In the genomic region with DNA sequence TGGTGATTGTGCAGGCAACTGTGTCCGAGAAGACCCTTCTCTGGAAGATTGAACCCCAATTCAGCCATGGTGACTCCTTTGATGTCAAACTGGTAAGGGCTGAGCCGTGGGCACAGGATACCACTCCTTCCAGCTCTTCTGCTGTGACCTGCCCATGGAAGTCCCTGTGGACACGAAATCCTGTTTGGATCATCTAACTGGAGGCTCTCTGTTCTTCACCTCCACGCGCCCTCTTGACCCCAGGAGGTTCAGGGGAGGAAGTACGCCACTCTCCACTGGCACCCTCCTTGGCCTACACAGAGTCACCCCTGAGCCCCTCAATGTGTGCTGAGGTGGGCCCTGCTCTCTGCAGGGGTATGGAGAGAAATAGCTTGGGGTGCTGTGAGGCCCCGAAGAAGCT, we compare ENCODE assay signal across 27 cellular contexts. TPM values are rescaled to one million over a fixed set of nuclear protein-coding genes. Genes with fewer than 3 reads are reported as not detected.
"Had no signal": no experiment of that assay in that cellular context is flagged by ENCODE, and none has a peak within 500 bp of the region (broad histone marks: within the 10 kb centered on the region; RNA-seq: fewer than 3 reads in every experiment).

No MANE protein-coding gene starts in this region.

- H3K4me3 Mint-ChIP-seq: activated B cell treated with CpG ODN at 0.5 μM for 24 hours; activated CD4-positive, alpha-beta T cell treated with anti-CD3 and anti-CD28 coated beads for 36 hours; activated T-cell treated with anti-CD3 and anti-CD28 coated beads, Interleukin-2, amount 50 U/mL, for 24 hours; activated T-helper 17 cell treated with anti-CD3 and anti-CD28 coated beads, Interleukin-2, amount 50 U/mL, for 72 hours; endodermal cell; natural killer cell treated with Interleukin-12 subunit alpha and Interleukin-12 subunit beta and Interleukin-15 and Interleukin-18, amount 100 ng/mL, for 72 hours; stimulated activated naive B cell treated with anti-CD40 and anti-IgM and Interleukin-4, amounts not matched to agents 10 μg/mL and 1 μg/mL and 100 μg/mL, for 72 hours; T-helper 1 cell treated with Interleukin-12 subunit alpha and Interleukin-12 subunit beta and Interleukin-4 antibody, amounts not matched to agents 30 μg/mL and 1 μg/mL, for 36 hours had no signal

- H3K4me3 ChIP-seq: breast epithelium, coronary artery, esophagus squamous epithelium, gastrocnemius medialis, vagina had no signal

- H3K27ac ChIP-seq: breast epithelium, coronary artery, esophagus squamous epithelium, gastrocnemius medialis, neutrophil, parathyroid adenoma, vagina had no signal

- H3K27me3 Mint-ChIP-seq: activated B cell treated with CpG ODN at 0.5 μM for 24 hours had no signal

- H3K4me1 ChIP-seq: breast epithelium, esophagus squamous epithelium, gastrocnemius medialis, parathyroid adenoma, vagina had no signal

- ATAC-seq: activated CD4-positive, alpha-beta T cell treated with anti-CD3 and anti-CD28 coated beads for 36 hours; activated naive CD4-positive, alpha-beta T cell treated with anti-CD3 and anti-CD28 coated beads, Interleukin-2, amount 50 U/mL, for 72 hours; activated T-helper 17 cell treated with anti-CD3 and anti-CD28 coated beads, Interleukin-2, amount 50 U/mL, for 72 hours; gastrocnemius medialis; natural killer cell treated with Interleukin-12 subunit alpha and Interleukin-12 subunit beta and Interleukin-15 and Interleukin-18, amount 100 ng/mL, for 72 hours; sciatic nerve; stimulated activated naive B cell treated with anti-CD40 and anti-IgM and Interleukin-4, amounts not matched to agents 10 μg/mL and 1 μg/mL and 100 μg/mL, for 72 hours had no signal

- H3K9me3 ChIP-seq: breast epithelium, esophagus squamous epithelium, gastrocnemius medialis, neutrophil, vagina had no signal

- H3K9me3 Mint-ChIP-seq: activated B cell treated with CpG ODN at 0.5 μM for 24 hours; activated naive CD4-positive, alpha-beta T cell treated with anti-CD3 and anti-CD28 coated beads, Interleukin-2, amount 50 U/mL, for 72 hours; activated T-cell treated with anti-CD3 and anti-CD28 coated beads, Interleukin-2, amount 50 U/mL, for 24 hours; activated T-helper 17 cell treated with anti-CD3 and anti-CD28 coated beads, Interleukin-2, amount 50 U/mL, for 72 hours; endodermal cell; natural killer cell treated with Interleukin-12 subunit alpha and Interleukin-12 subunit beta and Interleukin-15 and Interleukin-18, amount 100 ng/mL, for 72 hours; T-helper 1 cell treated with Interleukin-12 subunit alpha and Interleukin-12 subunit beta and Interleukin-4 antibody, amounts not matched to agents 30 μg/mL and 1 μg/mL, for 36 hours had no signal

- H3K9ac ChIP-seq: parathyroid adenoma had no signal

- DNase-seq: activated B cell treated with CpG ODN at 0.5 μM for 24 hours; activated CD4-positive, alpha-beta T cell treated with anti-CD3 and anti-CD28 coated beads for 36 hours; activated CD4-positive, alpha-beta T cell treated with anti-CD3 and anti-CD28 coated beads, Interleukin-2, amount 50 U/mL, for 4 hours; activated CD8-positive, alpha-beta memory T cell treated with anti-CD3 and anti-CD28 coated beads for 24 hours; activated CD8-positive, alpha-beta memory T cell treated with anti-CD3 and anti-CD28 coated beads, Interleukin-2, amount 50 U/mL, for 4 hours; activated T-cell treated with anti-CD3 and anti-CD28 coated beads, Interleukin-2, amount 50 U/mL, for 24 hours; amniotic stem cell; endodermal cell; esophagus squamous epithelium; gastrocnemius medialis; mesenchymal stem cell; stimulated activated CD4-positive, alpha-beta T cell treated with anti-CD3 and anti-CD28 coated beads, Interleukin-2, amount 100 ng/mL, for 48 hours; stimulated activated CD8-positive, alpha-beta memory T cell treated with anti-CD3 and anti-CD28 coated beads, Interleukin-4, amount 100 ng/mL, for 48 hours; stimulated activated naive B cell treated with anti-CD40 and anti-IgM and Interleukin-4, amounts not matched to agents 10 μg/mL and 1 μg/mL and 100 μg/mL, for 72 hours; T1000; trophoblast cell had no signal

- H3K79me2 ChIP-seq: parathyroid adenoma had no signal

- H3K4me1 Mint-ChIP-seq: activated B cell treated with CpG ODN at 0.5 μM for 24 hours; activated CD4-positive, alpha-beta T cell treated with anti-CD3 and anti-CD28 coated beads for 36 hours; activated T-helper 17 cell treated with anti-CD3 and anti-CD28 coated beads, Interleukin-2, amount 50 U/mL, for 72 hours; stimulated activated naive B cell treated with anti-CD40 and anti-IgM and Interleukin-4, amounts not matched to agents 10 μg/mL and 1 μg/mL and 100 μg/mL, for 72 hours had no signal

- H2AFZ ChIP-seq: parathyroid adenoma had no signal

- H3K27me3 ChIP-seq: breast epithelium, gastrocnemius medialis, neutrophil, vagina had no signal

- H3K36me3 ChIP-seq: breast epithelium, esophagus squamous epithelium, gastrocnemius medialis, neutrophil, vagina had no signal

- H3K36me3 Mint-ChIP-seq: activated naive CD4-positive, alpha-beta T cell treated with anti-CD3 and anti-CD28 coated beads, Interleukin-2, amount 50 U/mL, for 72 hours; natural killer cell treated with Interleukin-12 subunit alpha and Interleukin-12 subunit beta and Interleukin-15 and Interleukin-18, amount 100 ng/mL, for 72 hours; stimulated activated naive B cell treated with anti-CD40 and anti-IgM and Interleukin-4, amounts not matched to agents 10 μg/mL and 1 μg/mL and 100 μg/mL, for 72 hours had no signal

- H3K27ac Mint-ChIP-seq: activated B cell treated with CpG ODN at 0.5 μM for 24 hours; activated CD4-positive, alpha-beta T cell treated with anti-CD3 and anti-CD28 coated beads for 36 hours; activated T-cell treated with anti-CD3 and anti-CD28 coated beads, Interleukin-2, amount 50 U/mL, for 24 hours; activated T-helper 17 cell treated with anti-CD3 and anti-CD28 coated beads, Interleukin-2, amount 50 U/mL, for 72 hours; endodermal cell; natural killer cell treated with Interleukin-12 subunit alpha and Interleukin-12 subunit beta and Interleukin-15 and Interleukin-18, amount 100 ng/mL, for 72 hours; stimulated activated naive B cell treated with anti-CD40 and anti-IgM and Interleukin-4, amounts not matched to agents 10 μg/mL and 1 μg/mL and 100 μg/mL, for 72 hours; T-helper 1 cell treated with Interleukin-12 subunit alpha and Interleukin-12 subunit beta and Interleukin-4 antibody, amounts not matched to agents 30 μg/mL and 1 μg/mL, for 36 hours had no signal

RNA-seq across cellular contexts. Expression of gene ISX, which starts 0.8 kb away (rescaled TPM):
- total RNA-seq: activated B cell treated with CpG ODN at 0.5 μM for 24 hours; activated CD4-positive, alpha-beta T cell treated with anti-CD3 and anti-CD28 coated beads for 36 hours; activated naive CD4-positive, alpha-beta T cell treated with anti-CD3 and anti-CD28 coated beads, Interleukin-2, amount 50 U/mL, for 72 hours; activated T-helper 17 cell treated with anti-CD3 and anti-CD28 coated beads, Interleukin-2, amount 50 U/mL, for 72 hours; esophagus squamous epithelium; natural killer cell treated with Interleukin-12 subunit alpha and Interleukin-12 subunit beta and Interleukin-15 and Interleukin-18, amount 100 ng/mL, for 72 hours; sciatic nerve; temporal lobe; vagina had no signal
